12 cellular contexts compared by ENCODE assay signal in the genomic region with DNA sequence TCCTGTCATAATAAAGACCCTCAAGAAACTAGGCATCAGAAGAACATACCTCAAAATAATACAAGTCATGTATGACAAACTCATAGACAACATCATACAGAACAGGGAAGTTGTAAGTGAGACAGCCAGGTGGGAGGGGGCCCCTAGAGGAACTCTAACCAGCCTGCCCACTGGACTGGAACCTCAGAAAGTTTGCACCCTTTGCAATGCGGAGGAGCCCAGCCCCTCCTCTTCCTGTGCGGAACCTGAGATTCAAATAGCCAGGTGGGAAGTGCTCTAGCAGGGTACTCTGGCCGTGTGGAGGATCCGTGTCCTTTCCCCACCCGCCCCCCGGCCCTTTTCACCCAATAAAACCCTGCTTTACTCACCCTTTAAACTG.
A peak's percentile ranks its signal among the peaks of the same experiment; 100 is the strongest.
DNase-seq lines count a peak whose midpoint lies in the region; ATAC-seq and TF ChIP-seq lines count a peak whose summit lies in the region.
"Had no signal": no experiment of that assay in that cellular context is flagged by ENCODE, and none has a peak within 500 bp of the region (broad histone marks: within the 10 kb centered on the region; RNA-seq: fewer than 3 reads in every experiment).

No MANE protein-coding gene starts in this region.

- no peak for TF ChIP-seq EP300 in upper lobe of left lung (IDR thresholded peaks at IDR 0.05)

- TF ChIP-seq CTCF in activated CD8-positive, alpha-beta T cell treated with anti-CD3 and anti-CD28 coated beads for 36 hours (IDR thresholded peaks at IDR 0.05) = no peak
- no peak for TF ChIP-seq CTCF in upper lobe of left lung (IDR thresholded peaks at IDR 0.05)
- no peak for TF ChIP-seq CTCF in CD8-positive, alpha-beta T cell (IDR thresholded peaks at IDR 0.05)

- intact Hi-C loops in activated CD8-positive, alpha-beta T cell treated with anti-CD3 and anti-CD28 coated beads for 36 hours (cut with micrococcal nuclease) = no loop called here
- intact Hi-C loops in CD8-positive, alpha-beta T cell (cut with DNase I, micrococcal nuclease) = no loop called here

- no peaks in the 10 kb centered on the region for H3K36me3 ChIP-seq in upper lobe of left lung
- no peaks in the 10 kb centered on the region for H3K36me3 ChIP-seq in CD8-positive, alpha-beta T cell (ENCODE audit: insufficient read depth, low read length)
- H3K36me3 ChIP-seq: heart left ventricle had no signal

- WGBS in upper lobe of left lung, 2 donors = 91 to 92% methylated on average over 6 of the region's 6 CpGs

- no peaks in the 10 kb centered on the region for H3K9me3 Mint-ChIP-seq in memory B cell
- H3K9me3 Mint-ChIP-seq in activated CD8-positive, alpha-beta T cell treated with anti-CD3 and anti-CD28 coated beads for 36 hours = peaks cover 10% of the 10 kb centered on the region
- H3K9me3 Mint-ChIP-seq in CD8-positive, alpha-beta T cell = no peaks in the 10 kb centered on the region

- H3K4me1 Mint-ChIP-seq in memory B cell = peaks cover 23% of the 10 kb centered on the region
- no peaks in the 10 kb centered on the region for H3K4me1 Mint-ChIP-seq in activated CD8-positive, alpha-beta T cell treated with anti-CD3 and anti-CD28 coated beads for 36 hours (ENCODE audit: low read depth)
- H3K4me1 Mint-ChIP-seq in CD8-positive, alpha-beta T cell (ENCODE audit: low read depth) = no peaks in the 10 kb centered on the region

- H3K27me3 Mint-ChIP-seq in memory B cell = no peaks in the 10 kb centered on the region
- H3K27me3 Mint-ChIP-seq in activated CD8-positive, alpha-beta T cell treated with anti-CD3 and anti-CD28 coated beads for 36 hours = no peaks in the 10 kb centered on the region
- H3K27me3 Mint-ChIP-seq in CD8-positive, alpha-beta T cell (ENCODE audit: low read depth) = no peaks in the 10 kb centered on the region
- H3K27me3 Mint-ChIP-seq: naive thymus-derived CD8-positive, alpha-beta T cell had no signal

- peak overlapping the region; percentile 94 for H3K4me3 Mint-ChIP-seq in memory B cell
- no peak overlapping the region for H3K4me3 Mint-ChIP-seq in activated CD8-positive, alpha-beta T cell treated with anti-CD3 and anti-CD28 coated beads for 36 hours
- no peak overlapping the region for H3K4me3 Mint-ChIP-seq in CD8-positive, alpha-beta T cell

- H3K36me3 Mint-ChIP-seq in memory B cell = peaks cover 12% of the 10 kb centered on the region
- no peaks in the 10 kb centered on the region for H3K36me3 Mint-ChIP-seq in activated CD8-positive, alpha-beta T cell treated with anti-CD3 and anti-CD28 coated beads for 36 hours (ENCODE audit: low read depth)
- H3K36me3 Mint-ChIP-seq in CD8-positive, alpha-beta T cell = no peaks in the 10 kb centered on the region
- H3K36me3 Mint-ChIP-seq: naive thymus-derived CD8-positive, alpha-beta T cell had no signal

- peak; percentile 97 for ATAC-seq in GM21528 (IDR thresholded peaks at IDR 0.05; ENCODE audit: low FRiP score, unreplicated experiment)
- ATAC-seq in HG03175 (IDR thresholded peaks at IDR 0.05; ENCODE audit: unreplicated experiment) = peak; percentile 90
- peak; percentile 98 for ATAC-seq in memory B cell (ENCODE audit: low read depth)
- no peak for ATAC-seq in activated CD8-positive, alpha-beta T cell treated with anti-CD3 and anti-CD28 coated beads for 36 hours
- ATAC-seq in upper lobe of left lung (ENCODE audit: low FRiP score in 2 of 2) = no peak
- no peak for ATAC-seq in CD8-positive, alpha-beta T cell
- ATAC-seq: heart left ventricle, Panc1 had no signal

- H3K4me3 ChIP-seq in upper lobe of left lung = no peak overlapping the region
- no peak overlapping the region for H3K4me3 ChIP-seq in CD8-positive, alpha-beta T cell (ENCODE audit: low read depth, low read length)
- H3K4me3 ChIP-seq: heart left ventricle had no signal

- H3K27ac Mint-ChIP-seq in memory B cell = peak overlapping the region; percentile 93
- no peak overlapping the region for H3K27ac Mint-ChIP-seq in activated CD8-positive, alpha-beta T cell treated with anti-CD3 and anti-CD28 coated beads for 36 hours
- H3K27ac Mint-ChIP-seq in CD8-positive, alpha-beta T cell = no peak overlapping the region

- no peak overlapping the region for H3K27ac ChIP-seq in upper lobe of left lung
- no peak overlapping the region for H3K27ac ChIP-seq in CD8-positive, alpha-beta T cell (ENCODE audit: low read depth, low read length)
- H3K27ac ChIP-seq: heart left ventricle had no signal

- POLR2A ChIA-PET in activated CD8-positive, alpha-beta T cell treated with anti-CD3 and anti-CD28 coated beads for 36 hours (lab: Charles Lee) = no interaction called here
- POLR2A ChIA-PET in CD8-positive, alpha-beta T cell (lab: Charles Lee) = no interaction called here

- no peaks in the 10 kb centered on the region for H3K4me1 ChIP-seq in upper lobe of left lung
- H3K4me1 ChIP-seq in CD8-positive, alpha-beta T cell (ENCODE audit: insufficient read depth, low read length) = no peaks in the 10 kb centered on the region
- H3K4me1 ChIP-seq: heart left ventricle had no signal

- DNase-seq in memory B cell (ENCODE audit: low spot score in 2 of 2) (peak; percentile 56 to 71), DMS153 treated with DMSO at 0.1 percent for 48 hours (lab: John Stamatoyannopoulos, UW; ENCODE audit: unreplicated experiment) (no peak), upper lobe of left lung (no peak)
- no peak for DNase-seq in activated CD8-positive, alpha-beta T cell treated with anti-CD3 and anti-CD28 coated beads for 36 hours
- DNase-seq in CD8-positive, alpha-beta T cell = no peak
- DNase-seq: cerebellar nuclear complex, heart left ventricle had no signal

- no peaks in the 10 kb centered on the region for H3K27me3 ChIP-seq in upper lobe of left lung
- H3K27me3 ChIP-seq in CD8-positive, alpha-beta T cell (ENCODE audit: insufficient read depth, low read length) = no peaks in the 10 kb centered on the region
- H3K27me3 ChIP-seq: heart left ventricle had no signal

- H3K9me3 ChIP-seq in upper lobe of left lung = peaks cover 0 to 7% (median 3%) of the 10 kb centered on the region in 4 donors
- no peaks in the 10 kb centered on the region for H3K9me3 ChIP-seq in CD8-positive, alpha-beta T cell (ENCODE audit: low read length)

- CTCF ChIA-PET in activated CD8-positive, alpha-beta T cell treated with anti-CD3 and anti-CD28 coated beads for 36 hours (lab: Charles Lee) = no interaction called here
- CTCF ChIA-PET in CD8-positive, alpha-beta T cell (lab: Charles Lee) = no interaction called here

- peak; percentile 48 for TF ChIP-seq POLR2A in GM18526 (IDR thresholded peaks at IDR 0.05; ENCODE audit: extremely low read depth, insufficient read length)
- TF ChIP-seq POLR2A in upper lobe of left lung (IDR thresholded peaks at IDR 0.05) = no peak

Comparison
In these comparisons a context has a peak if more than half of its experiments do, and no peak if none do; other contexts are left out.
1. ATAC-seq: peak in GM21528 (single experiment), HG03175 (single experiment) and memory B cell (single experiment); none in activated CD8-positive, alpha-beta T cell treated with anti-CD3 and anti-CD28 coated beads for 36 hours (single experiment), upper lobe of left lung (0 of 2) and CD8-positive, alpha-beta T cell (single experiment).
2. DNase-seq: peak in memory B cell (2 of 2); none in activated CD8-positive, alpha-beta T cell treated with anti-CD3 and anti-CD28 coated beads for 36 hours (single experiment), DMS153 treated with DMSO at 0.1 percent for 48 hours (single experiment), upper lobe of left lung (0 of 2) and CD8-positive, alpha-beta T cell (0 of 7).